Comparison of ENCODE assay signal across 10 cellular contexts in genomic region chr20:32465092-32465900, GRCh38.
DNase-seq lines count a peak whose midpoint lies in the region; ATAC-seq, FAIRE-seq and TF ChIP-seq lines count a peak whose summit lies in the region.
"Had no signal": no experiment of that assay in that cellular context is flagged by ENCODE, and none has a peak within 500 bp of the region (broad histone marks: within the 10 kb centered on the region; RNA-seq: fewer than 3 reads in every experiment).

No MANE protein-coding gene starts in this region.

- H3K56ac ChIP-seq in H1 (replicated peaks; ENCODE audit: insufficient read length, low read depth, low read length) = no peak overlapping the region

- no peak overlapping the region for H3K4me2 ChIP-seq in H1 (ENCODE audit: insufficient read depth in 1 of 2, low read depth in 2 of 2, low read length in 2 of 2)

- TF ChIP-seq CTCF in H1 (IDR thresholded peaks at IDR 0.05; ENCODE audit: control extremely low read depth in 1 of 3, insufficient read depth in 1 of 3, low read depth in 1 of 3, low read length in 3 of 3) (no peak), foreskin keratinocyte (conservative IDR thresholded peaks at IDR 0.05) (no peak)

- CTCF ChIA-PET in H1 (lab: Charles Lee; ENCODE audit: partially characterized antibody) = interaction anchor here (0.7 to 4.6 kb wide), 5 partner anchors 8 to 16 kb away, joined by 3 to 19 read pairs (median 6); no protein-coding TSS in a partner anchor

- H3K4me1 ChIP-seq in H1 (replicated peaks in 1 of 4; ENCODE audit: control insufficient read depth in 3 of 4, insufficient read depth in 4 of 4, low read length in 3 of 4) = peaks cover 0 to 31% (median 21%) of the 10 kb centered on the region in 4 experiments; a peak in 6 of 7 replicates
- H3K4me1 ChIP-seq in foreskin keratinocyte = no peaks in the 10 kb centered on the region

- no peak overlapping the region for H2BK15ac ChIP-seq in H1 (ENCODE audit: low read length)

- H3K18ac ChIP-seq in H1 (ENCODE audit: extremely low read depth, low read length) = no peak overlapping the region

- no peak for TF ChIP-seq RAD21 in H1 (IDR thresholded peaks at IDR 0.05 in 1 of 2, conservative IDR thresholded peaks at IDR 0.05 in 1 of 2; ENCODE audit: low read depth in 2 of 2, low read length in 2 of 2)

- H3K79me2 ChIP-seq in H1 (ENCODE audit: control insufficient read depth in 1 of 2, insufficient read depth in 2 of 2, low read length in 2 of 2) = peaks cover 0 to 8% of the 10 kb centered on the region in 2 experiments; a peak in 1 of 4 replicates

- H3K4ac ChIP-seq in H1 (replicated peaks; ENCODE audit: insufficient read length, low read depth, low read length) = no peak overlapping the region

- ATAC-seq in left lobe of liver (peak; percentile 65), foreskin keratinocyte (no peak)

- no peaks in the 10 kb centered on the region for H3K36me3 ChIP-seq in H1 (ENCODE audit: control insufficient read depth in 2 of 4, insufficient read depth in 4 of 4, low read length in 3 of 4)

- no peak overlapping the region for H3K9ac ChIP-seq in H1 (replicated peaks in 1 of 4; ENCODE audit: extremely low read depth in 1 of 4, low read depth in 3 of 4, low read length in 3 of 4)

- WGBS in H1 (ENCODE audit: extremely low coverage in 1 of 2, insufficient coverage in 1 of 2, insufficient read length in 1 of 2, insufficient replicate concordance in 2 of 2, low coverage in 1 of 2, low lambda C conversion rate in 2 of 2, missing lambda C conversion rate in 1 of 2), 2 experiments = 90% methylated on average over 23 of the region's 24 CpGs; no CpG with 5 or more reads in 1 of the 2 experiments

- no peak for TF ChIP-seq EP300 in H1 (IDR thresholded peaks at IDR 0.05; ENCODE audit: borderline replicate concordance in 1 of 2, low read depth in 2 of 2, low read length in 2 of 2)

- H3K14ac ChIP-seq in H1 (ENCODE audit: insufficient read length) = no peak overlapping the region

- no peak overlapping the region for H3K4me3 ChIP-seq in H1 (ENCODE audit: extremely low read depth in 1 of 4, insufficient read depth in 2 of 4, low read depth in 3 of 4, low read length in 4 of 4)

- H3K27me3 ChIP-seq in H1 (replicated peaks in 1 of 4; ENCODE audit: control insufficient read depth in 3 of 4, extremely low read depth in 1 of 4, insufficient read depth in 3 of 4, low read length in 3 of 4) (no peaks in the 10 kb centered on the region), foreskin keratinocyte (no peaks in the 10 kb centered on the region)

- peak; percentile 57 for DNase-seq in HCEC 1CT
- no peak for DNase-seq in H1 (ENCODE audit: low read depth in 1 of 2, low spot score in 2 of 2)
- peak; percentile 80 for DNase-seq in left lobe of liver (ENCODE audit: low spot score)
- peak; percentile 70 for DNase-seq in smooth muscle cell of the brain vasculature (ENCODE audit: low read depth, low spot score)
- no peak for DNase-seq in stimulated activated CD4-positive, alpha-beta T cell treated with anti-CD3 and anti-CD28 coated beads, Interleukin-2, amount 100 ng/mL, for 24 hours
- no peak for DNase-seq in NCI-H146 (lab: John Stamatoyannopoulos, UW)
- DNase-seq in foreskin keratinocyte = no peak
- DNase-seq in stimulated activated CD4-positive, alpha-beta T cell treated with anti-CD3 and anti-CD28 coated beads, Interleukin-1b, Interleukin-23, amount 100 ng/mL, for 48 hours = no peak
- DNase-seq: central memory CD4-positive, alpha-beta T cell; NCI-H1092 had no signal

- H4K20me1 ChIP-seq in H1 (replicated peaks in 1 of 2; ENCODE audit: control insufficient read depth in 1 of 2, insufficient read depth in 2 of 2, low read length in 2 of 2) = peaks cover 23 to 32% of the 10 kb centered on the region in 2 experiments

- FAIRE-seq in H1 (lab: Jason Lieb, UNC) = no peak

- no peaks in the 10 kb centered on the region for H3K9me3 ChIP-seq in H1 (ENCODE audit: insufficient read depth in 2 of 2, low read depth in 1 of 2, low read length in 1 of 2)

- H4K8ac ChIP-seq in H1 (ENCODE audit: extremely low read depth, insufficient read depth, low read length) = no peak overlapping the region

- H2BK20ac ChIP-seq in H1 (ENCODE audit: low read length) = no peak overlapping the region

- H3K79me1 ChIP-seq in H1 (ENCODE audit: low read depth, low read length) = peaks cover 12% of the 10 kb centered on the region

- peak overlapping the region; percentile 71; the same call in 1 of the 2 replicates for H2BK5ac ChIP-seq in H1 (ENCODE audit: low read depth, low read length)

- H4K5ac ChIP-seq in H1 (ENCODE audit: insufficient read length, low read depth, low read length) = no peak overlapping the region

- TF ChIP-seq POLR2A in H1 (IDR thresholded peaks at IDR 0.05; ENCODE audit: control extremely low read depth in 1 of 2, low read depth in 2 of 2, low read length in 2 of 2) = no peak

- no peak overlapping the region for H2BK120ac ChIP-seq in H1 (replicated peaks; ENCODE audit: low read depth, low read length)

- no peaks in the 10 kb centered on the region for H3K23me2 ChIP-seq in H1 (ENCODE audit: low read depth, low read length)

- H4K91ac ChIP-seq in H1 (replicated peaks; ENCODE audit: insufficient read length, low read length) = no peak overlapping the region

- no peak overlapping the region for H3K27ac ChIP-seq in H1 (ENCODE audit: low read depth, low read length)
- no peak overlapping the region for H3K27ac ChIP-seq in foreskin keratinocyte

- H2AK5ac ChIP-seq in H1 (ENCODE audit: low read depth, low read length) = peak overlapping the region; percentile 39; the same call in 1 of the 2 replicates

- H2BK12ac ChIP-seq in H1 (ENCODE audit: low read depth, low read length) = no peak overlapping the region

- no peak overlapping the region for H2AFZ ChIP-seq in H1 (ENCODE audit: low read length)

- POLR2A ChIA-PET in H1 (lab: Charles Lee; ENCODE audit: partially characterized antibody) = no interaction called here

- H3K23ac ChIP-seq in H1 (ENCODE audit: insufficient read length) = no peak overlapping the region

TF ChIP-seq in H1, 55 proteins besides CTCF, POLR2A, EP300 and RAD21:
- TF ChIP-seq NANOG (IDR thresholded peaks at IDR 0.05; ENCODE audit: insufficient read depth, low read depth, low read length, poor library complexity, severe bottlenecking) (no peak), TCF12 (IDR thresholded peaks at IDR 0.05; ENCODE audit: low read depth, low read length) (no peak)

Comparison
In these comparisons a context has a peak if more than half of its experiments do, and no peak if none do; other contexts are left out.
1. DNase-seq: peak in HCEC 1CT (single experiment), left lobe of liver (single experiment) and smooth muscle cell of the brain vasculature (single experiment); none in H1 (0 of 2), stimulated activated CD4-positive, alpha-beta T cell treated with anti-CD3 and anti-CD28 coated beads, Interleukin-2, amount 100 ng/mL, for 24 hours (0 of 2), NCI-H146 (single experiment), foreskin keratinocyte (0 of 2) and stimulated activated CD4-positive, alpha-beta T cell treated with anti-CD3 and anti-CD28 coated beads, Interleukin-1b, Interleukin-23, amount 100 ng/mL, for 48 hours (single experiment).